23 cellular contexts compared by ENCODE assay signal in the genomic region with DNA sequence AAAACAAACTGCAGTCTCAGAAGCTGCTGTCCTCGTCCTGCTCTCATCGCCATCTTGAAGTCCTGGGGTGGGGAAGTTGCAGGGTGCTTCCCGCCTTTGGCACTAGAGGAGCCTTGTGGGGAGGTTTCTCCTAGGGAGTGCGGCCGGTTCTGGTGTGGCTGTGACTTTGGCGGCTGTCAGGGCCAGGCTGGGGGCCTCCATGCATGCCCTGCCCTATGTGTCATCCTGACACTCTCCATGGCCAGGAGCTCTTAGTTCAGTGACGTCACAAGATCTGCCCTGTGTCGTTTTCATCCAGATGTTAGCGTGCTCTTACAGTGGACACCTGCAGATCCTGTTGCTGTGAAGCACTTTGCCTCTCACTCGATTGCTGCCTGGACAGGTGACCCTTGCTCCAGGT. TPM values are rescaled to one million over a fixed set of nuclear protein-coding genes. Genes with fewer than 3 reads are reported as not detected.
DNase-seq lines count a peak whose midpoint lies in the region; TF ChIP-seq lines count a peak whose summit lies in the region.
"Had no signal": no experiment of that assay in that cellular context is flagged by ENCODE, and none has a peak within 500 bp of the region (broad histone marks: within the 10 kb centered on the region; RNA-seq: fewer than 3 reads in every experiment).

No MANE protein-coding gene starts in this region.

- H3K9me3 ChIP-seq in adipocyte (ENCODE audit: control insufficient read depth, low read length) (no peaks in the 10 kb centered on the region), thymus (ENCODE audit: control insufficient read depth) (no peaks in the 10 kb centered on the region)
- H3K9me3 ChIP-seq: Caco-2 had no signal

- no peak for TF ChIP-seq CTCF in fibroblast of villous mesenchyme (IDR thresholded peaks at IDR 0.05; ENCODE audit: insufficient read depth, low read depth, low read length)

- no peak for DNase-seq in activated naive CD4-positive, alpha-beta T cell treated with anti-CD3 and anti-CD28 coated beads, Interleukin-2, amount 10 ng/mL, durations not matched to agents 7 days and 5 days
- DNase-seq in activated naive CD4-positive, alpha-beta T cell treated with anti-CD3 and anti-CD28 coated beads for 36 hours: no peak
- DNase-seq in adipocyte (ENCODE audit: low read depth) (peak; percentile 10), fibroblast of villous mesenchyme (ENCODE audit: low read depth) (peak; percentile 54), islet precursor cell (no peak), NCI-H526 (lab: John Stamatoyannopoulos, UW) (no peak)
- DNase-seq in stimulated activated CD4-positive, alpha-beta T cell treated with anti-CD3 and anti-CD28 coated beads, Interleukin-15, amount 100 ng/mL, for 24 hours: no peak
- DNase-seq: activated CD8-positive, alpha-beta memory T cell treated with anti-CD3 and anti-CD28 coated beads, Interleukin-2, amount 50 U/mL, for 4 hours; activated naive CD4-positive, alpha-beta T cell treated with anti-CD3 and anti-CD28 coated beads, Interleukin-2, amount 50 U/mL, for 16 hours; Caco-2; endodermal cell; GF-D8; H7; head of caudate nucleus; kidney; NCI-H2081 treated with DMSO at 0.1 percent for 48 hours; NCI-H748 treated with DMSO at 0.1 percent for 48 hours; nucleus accumbens; RPMI8226; stimulated activated naive CD4-positive, alpha-beta T cell treated with Interleukin-2 at 50 U/mL for 16 hours had no signal

- H3K27me3 ChIP-seq in adipocyte (replicated peaks; ENCODE audit: control insufficient read depth, insufficient read depth, low read length) (no peaks in the 10 kb centered on the region), thymus (ENCODE audit: control insufficient read depth, insufficient read depth) (no peaks in the 10 kb centered on the region)

- H3K4me1 Mint-ChIP-seq in activated naive CD4-positive, alpha-beta T cell treated with anti-CD3 and anti-CD28 coated beads, Interleukin-2, amount 10 ng/mL, durations not matched to agents 7 days and 5 days: peaks cover 42% of the 10 kb centered on the region
- peaks cover 35% of the 10 kb centered on the region for H3K4me1 Mint-ChIP-seq in activated naive CD4-positive, alpha-beta T cell treated with anti-CD3 and anti-CD28 coated beads for 36 hours (ENCODE audit: low read depth)
- H3K4me1 Mint-ChIP-seq: endodermal cell had no signal

- no peak overlapping the region for H3K4me3 Mint-ChIP-seq in activated naive CD4-positive, alpha-beta T cell treated with anti-CD3 and anti-CD28 coated beads, Interleukin-2, amount 10 ng/mL, durations not matched to agents 7 days and 5 days
- no peak overlapping the region for H3K4me3 Mint-ChIP-seq in activated naive CD4-positive, alpha-beta T cell treated with anti-CD3 and anti-CD28 coated beads for 36 hours
- H3K4me3 Mint-ChIP-seq: central memory CD8-positive, alpha-beta T cell; endodermal cell; T-helper 1 cell treated with Interleukin-12 subunit alpha and Interleukin-12 subunit beta and Interleukin-4 antibody, amounts not matched to agents 30 μg/mL and 1 μg/mL, for 36 hours had no signal

- H3K36me3 ChIP-seq in adipocyte (ENCODE audit: control insufficient read depth, insufficient read depth, low read length, severe bottlenecking) (peaks cover 84% of the 10 kb centered on the region), thymus (ENCODE audit: control insufficient read depth, insufficient read depth) (peaks cover 98% of the 10 kb centered on the region)

- peak overlapping the region; percentile 50 for H3K27ac ChIP-seq in thymus (ENCODE audit: low read depth)

- peak overlapping the region; percentile 56 for H3K27ac Mint-ChIP-seq in activated naive CD4-positive, alpha-beta T cell treated with anti-CD3 and anti-CD28 coated beads, Interleukin-2, amount 10 ng/mL, durations not matched to agents 7 days and 5 days
- H3K27ac Mint-ChIP-seq in activated naive CD4-positive, alpha-beta T cell treated with anti-CD3 and anti-CD28 coated beads for 36 hours: no peak overlapping the region
- H3K27ac Mint-ChIP-seq: endodermal cell had no signal

- CTCF ChIA-PET in activated naive CD4-positive, alpha-beta T cell treated with anti-CD3 and anti-CD28 coated beads, Interleukin-2, amount 10 ng/mL, durations not matched to agents 7 days and 5 days (lab: Charles Lee): interaction anchor here (1.2 to 1.7 kb wide), 4 partner anchors 10 to 156 kb away, joined by 3 to 9 read pairs (median 5); no protein-coding TSS in a partner anchor
- CTCF ChIA-PET in activated naive CD4-positive, alpha-beta T cell treated with anti-CD3 and anti-CD28 coated beads for 36 hours (lab: Charles Lee): no interaction called here

- H3K4me3 ChIP-seq in adipocyte (ENCODE audit: low read length): peak overlapping the region; percentile 18
- H3K4me3 ChIP-seq in fibroblast of villous mesenchyme (ENCODE audit: low read depth, low read length): no peak overlapping the region
- no peak overlapping the region for H3K4me3 ChIP-seq in thymus (ENCODE audit: low read length)

- intact Hi-C loops in activated naive CD4-positive, alpha-beta T cell treated with anti-CD3 and anti-CD28 coated beads for 36 hours (cut with micrococcal nuclease): no loop called here

- H3K9ac ChIP-seq in adipocyte (ENCODE audit: low read length): peak overlapping the region; percentile 59

- no peaks in the 10 kb centered on the region for H3K9me3 Mint-ChIP-seq in activated naive CD4-positive, alpha-beta T cell treated with anti-CD3 and anti-CD28 coated beads, Interleukin-2, amount 10 ng/mL, durations not matched to agents 7 days and 5 days
- no peaks in the 10 kb centered on the region for H3K9me3 Mint-ChIP-seq in activated naive CD4-positive, alpha-beta T cell treated with anti-CD3 and anti-CD28 coated beads for 36 hours
- H3K9me3 Mint-ChIP-seq: central memory CD8-positive, alpha-beta T cell; endodermal cell; T-helper 1 cell treated with Interleukin-12 subunit alpha and Interleukin-12 subunit beta and Interleukin-4 antibody, amounts not matched to agents 30 μg/mL and 1 μg/mL, for 36 hours had no signal

- H3K4me1 ChIP-seq in adipocyte (ENCODE audit: control insufficient read depth, insufficient read depth, low read length) (peaks cover 34% of the 10 kb centered on the region), thymus (ENCODE audit: control insufficient read depth, insufficient read depth, low read length) (no peaks in the 10 kb centered on the region)
- H3K4me1 ChIP-seq: Caco-2 had no signal

- H3K36me3 Mint-ChIP-seq in activated naive CD4-positive, alpha-beta T cell treated with anti-CD3 and anti-CD28 coated beads, Interleukin-2, amount 10 ng/mL, durations not matched to agents 7 days and 5 days: peaks cover 52% of the 10 kb centered on the region
- peaks cover 21% of the 10 kb centered on the region for H3K36me3 Mint-ChIP-seq in activated naive CD4-positive, alpha-beta T cell treated with anti-CD3 and anti-CD28 coated beads for 36 hours (ENCODE audit: low read depth)

- no peaks in the 10 kb centered on the region for H3K27me3 Mint-ChIP-seq in activated naive CD4-positive, alpha-beta T cell treated with anti-CD3 and anti-CD28 coated beads, Interleukin-2, amount 10 ng/mL, durations not matched to agents 7 days and 5 days
- no peaks in the 10 kb centered on the region for H3K27me3 Mint-ChIP-seq in activated naive CD4-positive, alpha-beta T cell treated with anti-CD3 and anti-CD28 coated beads for 36 hours (ENCODE audit: low read depth)
- H3K27me3 Mint-ChIP-seq: central memory CD8-positive, alpha-beta T cell had no signal

- WGBS in thymus: 97% methylated on average over 10 of the region's 10 CpGs

RNA-seq across cellular contexts. Expression of gene PLD6, which starts 49.6 kb away (rescaled TPM):
- total RNA-seq in activated naive CD4-positive, alpha-beta T cell treated with anti-CD3 and anti-CD28 coated beads for 36 hours: 1 to 10 TPM; 5.3 to 5.4 TPM
- total RNA-seq in fibroblast of villous mesenchyme: 4.8 and 5.6 TPM in 2 replicates
- 3.8 TPM for polyA plus RNA-seq in thymus

Comparison
In these comparisons a context has a peak if more than half of its experiments do, and no peak if none do; other contexts are left out.
1. DNase-seq: peak in adipocyte (single experiment) and fibroblast of villous mesenchyme (single experiment); none in activated naive CD4-positive, alpha-beta T cell treated with anti-CD3 and anti-CD28 coated beads, Interleukin-2, amount 10 ng/mL, durations not matched to agents 7 days and 5 days (single experiment), activated naive CD4-positive, alpha-beta T cell treated with anti-CD3 and anti-CD28 coated beads for 36 hours (single experiment), islet precursor cell (single experiment), stimulated activated CD4-positive, alpha-beta T cell treated with anti-CD3 and anti-CD28 coated beads, Interleukin-15, amount 100 ng/mL, for 24 hours (single experiment) and NCI-H526 (0 of 2).